In the genomic region with DNA sequence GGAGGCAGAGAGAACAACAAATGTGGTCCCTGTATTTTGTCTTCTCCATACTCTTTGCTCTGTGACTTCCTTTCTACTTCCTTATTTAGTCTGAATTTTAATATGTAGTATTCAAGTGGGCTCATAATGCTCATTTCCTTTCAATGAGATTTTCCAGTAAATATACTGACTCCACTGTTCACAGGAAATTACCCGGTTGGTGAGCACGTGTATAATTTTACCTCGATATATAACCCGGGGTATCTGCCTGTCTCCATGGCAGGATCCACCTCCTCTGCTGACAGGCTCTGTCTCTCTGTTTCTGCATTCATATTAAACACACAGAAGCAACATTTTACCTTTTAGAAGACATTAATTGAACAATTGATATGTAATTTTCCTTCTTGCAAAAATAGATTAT, we compare ENCODE assay signal across 13 cellular contexts.
A peak's percentile ranks its signal among the peaks of the same experiment; 100 is the strongest.
DNase-seq lines count a peak whose midpoint lies in the region; ATAC-seq, FAIRE-seq and TF ChIP-seq lines count a peak whose summit lies in the region.
"Had no signal": no experiment of that assay in that cellular context is flagged by ENCODE, and none has a peak within 500 bp of the region (broad histone marks: within the 10 kb centered on the region; RNA-seq: fewer than 3 reads in every experiment).

No MANE protein-coding gene starts in this region.

- in situ Hi-C loops in KBM-7 (cut with MboI; ENCODE audit: low pct_unique_long_range_greater_than_20kb, low sequenced_read_pairs), result loop anchor here (25.0 kb wide), 1 partner anchor 298 kb away; a partner anchor contains a TSS

- 75% methylated on average over 4 of the region's 4 CpGs for WGBS in A549 (ENCODE audit: missing lambda C conversion rate)
- 38 to 50% methylated on average over 4 of the region's 4 CpGs for WGBS in testis, 2 donors

- no peak for TF ChIP-seq RAD21 in A549 (conservative IDR thresholded peaks at IDR 0.05 in 1 of 2, IDR thresholded peaks at IDR 0.05 in 1 of 2)

- H3K4me2 ChIP-seq in A549, result no peak overlapping the region
- H3K4me2 ChIP-seq in osteoblast (ENCODE audit: insufficient read depth, low read length), result peak overlapping the region; percentile 76

- H3K27ac ChIP-seq in A549 (peak overlapping the region; percentile 71 to 79), osteoblast (ENCODE audit: low read depth, low read length) (peak overlapping the region; percentile 72), testis (peak overlapping the region in 1 of 2 donors; percentile 79)

- H3K4me3 ChIP-seq in A549 (no peak overlapping the region), choroid plexus epithelial cell (ENCODE audit: low read depth, low read length) (no peak overlapping the region), osteoblast (ENCODE audit: insufficient read depth, low read length) (no peak overlapping the region), testis (no peak overlapping the region)
- H3K4me3 ChIP-seq: mucosa of descending colon had no signal

- intact Hi-C loops in testis (cut with DNase I; ENCODE audit: low total_unique reads), result loop anchor here (10.0 kb wide), 1 partner anchor 285 kb away; a partner anchor contains a TSS

- H2AFZ ChIP-seq in osteoblast (ENCODE audit: low read length), result peak overlapping the region; percentile 9

- H3K4me1 ChIP-seq in A549, result peaks cover 49% of the 10 kb centered on the region
- peaks cover 62% of the 10 kb centered on the region for H3K4me1 ChIP-seq in osteoblast (ENCODE audit: insufficient read depth, low read length)
- peaks cover 9% of the 10 kb centered on the region for H3K4me1 ChIP-seq in testis

- no peaks in the 10 kb centered on the region for H3K9me3 ChIP-seq in A549
- H3K9me3 ChIP-seq in osteoblast (ENCODE audit: low read depth, low read length), result no peaks in the 10 kb centered on the region
- H3K9me3 ChIP-seq in testis, result no peaks in the 10 kb centered on the region
- H3K9me3 ChIP-seq: mucosa of descending colon had no signal

- TF ChIP-seq POLR2A in A549 (IDR thresholded peaks at IDR 0.05; ENCODE audit: low read length), result no peak
- no peak for TF ChIP-seq POLR2A in testis (IDR thresholded peaks at IDR 0.05)

- no peaks in the 10 kb centered on the region for H3K36me3 ChIP-seq in osteoblast (ENCODE audit: insufficient read depth, low read length)
- H3K36me3 ChIP-seq in testis (ENCODE audit: low read depth, missing control alignments), result no peaks in the 10 kb centered on the region

- DNase-seq in A549 (ENCODE audit: low read depth in 1 of 2, low spot score in 1 of 2), result no peak
- peak; percentile 19 for DNase-seq in KBM-7
- DNase-seq in choroid plexus epithelial cell (ENCODE audit: low read depth), result peak; percentile 52
- no peak for DNase-seq in osteoblast (ENCODE audit: insufficient read length, low spot score, missing footprints)
- DNase-seq in GDM1 (lab: John Stamatoyannopoulos, UW), result no peak
- no peak for DNase-seq in NCI-H1092 treated with DMSO at 0.1 percent for 48 hours (lab: John Stamatoyannopoulos, UW)
- no peak for DNase-seq in testis
- DNase-seq: activated T-cell treated with anti-CD3 and anti-CD28 coated beads, Interleukin-2, amount 50 U/mL, for 48 hours; Karpas-422; mucosa of descending colon; SHP77 treated with DMSO at 0.1 percent for 48 hours had no signal

- H4K20me1 ChIP-seq in osteoblast (ENCODE audit: insufficient read depth, low read length), result no peaks in the 10 kb centered on the region

- FAIRE-seq in A549 (lab: Jason Lieb, UNC), result no peak
- FAIRE-seq: endometrium had no signal

- ATAC-seq in A549, result no peak
- ATAC-seq in HG03139 (IDR thresholded peaks at IDR 0.05; ENCODE audit: unreplicated experiment), result no peak
- ATAC-seq: mucosa of descending colon had no signal

- POLR2A ChIA-PET in A549 (lab: Yijun Ruan, JAX), result interaction anchor here (0.8 kb wide), 1 partner anchor 136 kb away, joined by 3 read pairs; no protein-coding TSS in a partner anchor

- TF ChIP-seq CTCF in A549 (IDR thresholded peaks at IDR 0.05) (no peak), choroid plexus epithelial cell (conservative IDR thresholded peaks at IDR 0.05; ENCODE audit: low read depth, low read length) (no peak), osteoblast (IDR thresholded peaks at IDR 0.05; ENCODE audit: extremely low read depth, low read depth, low read length) (no peak), testis (IDR thresholded peaks at IDR 0.05) (no peak)

- no peaks in the 10 kb centered on the region for H3K79me2 ChIP-seq in osteoblast (ENCODE audit: insufficient read depth, low read length)

- no peak for TF ChIP-seq EP300 in A549 (IDR thresholded peaks at IDR 0.05)

- no peaks in the 10 kb centered on the region for H3K27me3 ChIP-seq in osteoblast (ENCODE audit: insufficient read depth, low read length)
- no peaks in the 10 kb centered on the region for H3K27me3 ChIP-seq in testis

- CTCF ChIA-PET in A549 (lab: Yijun Ruan, JAX), result no interaction called here

TF ChIP-seq in A549, 52 proteins besides CTCF, POLR2A, EP300 and RAD21:
- TF ChIP-seq SREBF2 (IDR thresholded peaks at IDR 0.05), result no peak
- TF ChIP-seq RCOR1 (IDR thresholded peaks at IDR 0.05; ENCODE audit: low read depth, low read length), result no peak
- no peak for TF ChIP-seq RARB (CRISPR knock-in tag; IDR thresholded peaks at IDR 0.05)
- TF ChIP-seq, protein P1, sequence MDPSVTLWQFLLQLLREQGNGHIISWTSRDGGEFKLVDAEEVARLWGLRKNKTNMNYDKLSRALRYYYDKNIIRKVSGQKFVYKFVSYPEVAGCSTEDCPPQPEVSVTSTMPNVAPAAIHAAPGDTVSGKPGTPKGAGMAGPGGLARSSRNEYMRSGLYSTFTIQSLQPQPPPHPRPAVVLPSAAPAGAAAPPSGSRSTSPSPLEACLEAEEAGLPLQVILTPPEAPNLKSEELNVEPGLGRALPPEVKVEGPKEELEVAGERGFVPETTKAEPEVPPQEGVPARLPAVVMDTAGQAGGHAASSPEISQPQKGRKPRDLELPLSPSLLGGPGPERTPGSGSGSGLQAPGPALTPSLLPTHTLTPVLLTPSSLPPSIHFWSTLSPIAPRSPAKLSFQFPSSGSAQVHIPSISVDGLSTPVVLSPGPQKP (IDR thresholded peaks at IDR 0.05; ENCODE audit: low read depth, low read length), result no peak
- TF ChIP-seq KDM1A (IDR thresholded peaks at IDR 0.05; ENCODE audit: low read depth), result no peak
- TF ChIP-seq HEYL (CRISPR knock-in tag; IDR thresholded peaks at IDR 0.05), result no peak

Comparison
In these comparisons a context has a peak if more than half of its experiments do, and no peak if none do; other contexts are left out.
1. DNase-seq: peak in KBM-7 (single experiment) and choroid plexus epithelial cell (single experiment); none in A549 (0 of 2), osteoblast (single experiment), GDM1 (single experiment), NCI-H1092 treated with DMSO at 0.1 percent for 48 hours (single experiment) and testis (single experiment).